Comparison of ENCODE assay signal across 14 cellular contexts in the genomic region with DNA sequence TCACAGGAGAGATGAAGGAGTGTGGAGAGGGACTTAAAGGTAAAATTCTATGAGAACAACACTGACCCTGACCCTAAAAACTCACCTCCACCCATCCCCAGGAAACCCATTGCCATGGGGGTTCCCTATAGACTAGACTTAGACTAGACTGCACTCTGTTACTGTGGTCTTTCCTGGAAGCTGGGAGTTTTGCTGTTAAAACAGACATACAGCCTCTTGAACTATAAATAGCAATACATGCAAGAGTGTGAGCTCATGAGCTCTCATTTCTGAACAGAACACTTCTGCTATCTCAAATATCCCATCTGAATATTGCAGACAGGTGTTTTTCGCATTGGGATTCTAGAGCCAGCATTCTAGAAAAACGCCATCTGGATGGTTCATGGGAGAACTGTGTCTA. TPM values are rescaled to one million over a fixed set of nuclear protein-coding genes. Genes with fewer than 3 reads are reported as not detected.
A peak's percentile ranks its signal among the peaks of the same experiment; 100 is the strongest.
DNase-seq lines count a peak whose midpoint lies in the region; ATAC-seq lines count a peak whose summit lies in the region.
"Had no signal": no experiment of that assay in that cellular context is flagged by ENCODE, and none has a peak within 500 bp of the region (broad histone marks: within the 10 kb centered on the region; RNA-seq: fewer than 3 reads in every experiment).

No MANE protein-coding gene starts in this region.

- peaks cover 0 to 8% (median 0%) of the 10 kb centered on the region in 3 experiments for H3K27me3 ChIP-seq in neuronal stem cell (ENCODE audit: control insufficient read depth in 3 of 3, insufficient read depth in 3 of 3, low read depth in 1 of 3, low read length in 3 of 3)

- no peak overlapping the region for H2BK12ac ChIP-seq in neuronal stem cell (ENCODE audit: low read length)

- WGBS in neuronal stem cell (ENCODE audit: extremely low coverage in 2 of 2, insufficient read length in 2 of 2, insufficient replicate concordance in 1 of 2), 2 donors: no CpG with 5 or more reads among the region's 2 CpGs

- H3K27ac Mint-ChIP-seq in activated T-helper 17 cell treated with anti-CD3 and anti-CD28 coated beads, Interleukin-2, amount 50 U/mL, for 72 hours: peak overlapping the region; percentile 83

- no peaks in the 10 kb centered on the region for H3K4me1 ChIP-seq in neuronal stem cell (ENCODE audit: control insufficient read depth in 2 of 2, insufficient read depth in 1 of 2, low read depth in 1 of 2, low read length in 2 of 2)

- H3K4ac ChIP-seq in neuronal stem cell (ENCODE audit: low read length): no peak overlapping the region

- H3K27me3 Mint-ChIP-seq in activated T-helper 17 cell treated with anti-CD3 and anti-CD28 coated beads, Interleukin-2, amount 50 U/mL, for 72 hours: no peaks in the 10 kb centered on the region

- H3K4me2 ChIP-seq in neuronal stem cell (ENCODE audit: insufficient read depth, low read length, poor library complexity, severe bottlenecking): no peak overlapping the region

- H3K36me3 ChIP-seq in neuronal stem cell (replicated peaks in 1 of 2; ENCODE audit: control insufficient read depth in 2 of 2, insufficient read depth in 2 of 2, low read length in 2 of 2): no peaks in the 10 kb centered on the region

- intact Hi-C loops in left ventricle myocardium superior (cut with micrococcal nuclease) (loop anchor here (10.0 kb wide), 1 partner anchor 208 kb away; no protein-coding TSS in a partner anchor), Right ventricle myocardium inferior (cut with DNase I) (loop anchor here (5.0 kb wide), 2 partner anchors 305 to 405 kb away; partner anchors contain the start of gene PSTPIP2)

- H2BK15ac ChIP-seq in neuronal stem cell (ENCODE audit: low read length): no peak overlapping the region

- no peak overlapping the region for H3K9ac ChIP-seq in neuronal stem cell (ENCODE audit: low read depth, low read length, poor library complexity)

- no peaks in the 10 kb centered on the region for H3K36me3 Mint-ChIP-seq in activated T-helper 17 cell treated with anti-CD3 and anti-CD28 coated beads, Interleukin-2, amount 50 U/mL, for 72 hours (ENCODE audit: low read depth)

- no peak overlapping the region for H3K4me3 ChIP-seq in neuronal stem cell (ENCODE audit: low read length in 2 of 2)
- H3K4me3 ChIP-seq: lung had no signal

- no peak overlapping the region for H4K91ac ChIP-seq in neuronal stem cell (ENCODE audit: low read depth, low read length, poor library complexity)

- H4K8ac ChIP-seq in neuronal stem cell (ENCODE audit: low read depth, low read length): no peak overlapping the region

- no peak overlapping the region for H3K27ac ChIP-seq in neuronal stem cell (replicated peaks; ENCODE audit: low read length)

- no peaks in the 10 kb centered on the region for H3K9me3 Mint-ChIP-seq in activated T-helper 17 cell treated with anti-CD3 and anti-CD28 coated beads, Interleukin-2, amount 50 U/mL, for 72 hours

- H3K18ac ChIP-seq in neuronal stem cell (ENCODE audit: low read length): no peak overlapping the region

- H3K4me3 Mint-ChIP-seq in activated T-helper 17 cell treated with anti-CD3 and anti-CD28 coated beads, Interleukin-2, amount 50 U/mL, for 72 hours: peak overlapping the region; percentile 69

- DNase-seq in left ventricle myocardium superior: no peak
- DNase-seq in Right ventricle myocardium inferior (ENCODE audit: missing footprints): no peak
- no peak for DNase-seq in NCI-H187 treated with DMSO at 0.1 percent for 48 hours (lab: John Stamatoyannopoulos, UW)
- DNase-seq in stimulated activated naive CD4-positive, alpha-beta T cell (lab: John Stamatoyannopoulos, UW): no peak
- DNase-seq in neuronal stem cell (ENCODE audit: low spot score): no peak
- DNase-seq: activated effector memory CD4-positive, alpha-beta T cell treated with Interleukin-2 at 50 U/mL for 16 hours; COR-L47 had no signal

- no peaks in the 10 kb centered on the region for H3K79me1 ChIP-seq in neuronal stem cell (ENCODE audit: low read depth, low read length)

- no peak overlapping the region for H3K14ac ChIP-seq in neuronal stem cell (ENCODE audit: low read length)

- H3K23ac ChIP-seq in neuronal stem cell (ENCODE audit: low read depth, low read length, poor library complexity): no peak overlapping the region

- no peak overlapping the region for H2AFZ ChIP-seq in neuronal stem cell (ENCODE audit: low read length)

- H2BK5ac ChIP-seq in neuronal stem cell (ENCODE audit: low read length): no peak overlapping the region

- peaks cover 34% of the 10 kb centered on the region for H3K4me1 Mint-ChIP-seq in activated T-helper 17 cell treated with anti-CD3 and anti-CD28 coated beads, Interleukin-2, amount 50 U/mL, for 72 hours

- no peak overlapping the region for H2BK120ac ChIP-seq in neuronal stem cell (ENCODE audit: low read depth, low read length)

- no peaks in the 10 kb centered on the region for H3K9me3 ChIP-seq in neuronal stem cell (replicated peaks in 1 of 2; ENCODE audit: control insufficient read depth in 2 of 2, insufficient read depth in 1 of 2, low read depth in 1 of 2, low read length in 2 of 2)

- peak; percentile 28 for ATAC-seq in left ventricle myocardium superior
- ATAC-seq in Right ventricle myocardium inferior: no peak
- peak; percentile 41 for ATAC-seq in HG03045 (IDR thresholded peaks at IDR 0.05; ENCODE audit: unreplicated experiment)
- ATAC-seq in activated T-helper 17 cell treated with anti-CD3 and anti-CD28 coated beads, Interleukin-2, amount 50 U/mL, for 72 hours (replicated peaks): peak; percentile 37
- ATAC-seq in HG03460 (IDR thresholded peaks at IDR 0.05; ENCODE audit: unreplicated experiment): no peak

- H2AK5ac ChIP-seq in neuronal stem cell (ENCODE audit: low read depth, low read length): no peak overlapping the region

RNA-seq across cellular contexts. Expression of gene SLC14A2, which starts 51.8 kb away (rescaled TPM):
- total RNA-seq in left ventricle myocardium superior (not detected), Right ventricle myocardium inferior (not detected)
- total RNA-seq in activated T-helper 17 cell treated with anti-CD3 and anti-CD28 coated beads, Interleukin-2, amount 50 U/mL, for 72 hours: under 1 TPM; 0.09 to 0.11 TPM
- 0.04 TPM for polyA plus RNA-seq in neuronal stem cell (2013, experiment 1 of 2)
- 0.03 TPM for polyA plus RNA-seq in neuronal stem cell (2013, experiment 2 of 2)
- total RNA-seq: H1 had no signal
- polyA plus RNA-seq: urinary bladder had no signal

RNA-seq across cellular contexts. Expression of gene SLC14A1, which starts 56.9 kb away (rescaled TPM):
- 29.7 TPM for total RNA-seq in left ventricle myocardium superior
- total RNA-seq in Right ventricle myocardium inferior: 24.9 TPM
- 1 to 10 TPM in 1 of 2 donors, under 1 TPM in 1; 0.17 to 1.1 TPM for total RNA-seq in activated T-helper 17 cell treated with anti-CD3 and anti-CD28 coated beads, Interleukin-2, amount 50 U/mL, for 72 hours
- polyA plus RNA-seq in neuronal stem cell (2013, experiment 1 of 2): not detected
- not detected for polyA plus RNA-seq in neuronal stem cell (2013, experiment 2 of 2)
- total RNA-seq: H1, SK-MEL-5 had no signal

Comparison
In these comparisons a context has a peak if more than half of its experiments do, and no peak if none do; other contexts are left out.
1. ATAC-seq: peak in left ventricle myocardium superior (single experiment), HG03045 (single experiment) and activated T-helper 17 cell treated with anti-CD3 and anti-CD28 coated beads, Interleukin-2, amount 50 U/mL, for 72 hours (single experiment); none in Right ventricle myocardium inferior (single experiment) and HG03460 (single experiment).
2. RNA of gene SLC14A1, which starts 56.9 kb away (total RNA-seq): 29.7 TPM in left ventricle myocardium superior (single experiment) and 24.9 TPM in Right ventricle myocardium inferior (single experiment); 0.17 to 1.1 TPM in activated T-helper 17 cell treated with anti-CD3 and anti-CD28 coated beads, Interleukin-2, amount 50 U/mL, for 72 hours; every median in the first group is over 10 times any median in the second.